21 cellular contexts compared by ENCODE assay signal in the genomic region with DNA sequence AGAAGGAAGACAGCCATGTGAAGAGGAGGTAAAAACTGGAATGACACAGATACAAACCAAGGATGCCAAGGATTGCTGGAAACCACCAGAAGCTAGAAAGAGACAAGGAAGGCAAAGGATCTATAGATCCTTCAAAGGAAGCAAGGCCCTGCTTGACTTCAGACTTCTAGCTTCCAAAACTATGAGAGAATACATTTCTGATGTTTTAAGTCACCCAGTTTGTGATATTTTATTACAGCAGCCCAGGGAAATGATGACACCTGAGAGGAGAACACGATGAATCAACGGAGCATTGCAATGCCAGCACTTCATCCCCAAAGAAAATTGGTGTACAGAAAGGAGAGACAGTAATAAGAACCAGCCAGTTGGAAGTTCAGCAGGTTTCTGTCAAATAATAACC.
DNase-seq lines count a peak whose midpoint lies in the region; ATAC-seq and TF ChIP-seq lines count a peak whose summit lies in the region.
"Had no signal": no experiment of that assay in that cellular context is flagged by ENCODE, and none has a peak within 500 bp of the region (broad histone marks: within the 10 kb centered on the region; RNA-seq: fewer than 3 reads in every experiment).

No MANE protein-coding gene starts in this region.

- peak overlapping the region; percentile 13; the same call in 1 of the 2 replicates for H3K4me2 ChIP-seq in IMR-90 (ENCODE audit: low read depth, low read length)

- H3K27ac Mint-ChIP-seq in Caco-2 (ENCODE audit: unreplicated experiment), result peak overlapping the region; percentile 20
- H3K27ac Mint-ChIP-seq: CD8-positive, alpha-beta T cell had no signal

- no CpG with 5 or more reads among the region's 2 CpGs for WGBS in IMR-90 (ENCODE audit: extremely low coverage in 2 of 2, insufficient read length in 1 of 2), 2 experiments
- WGBS in spleen, 5 donors, result 85 to 95% (median 91%) methylated on average over 2 of the region's 2 CpGs

- no peak overlapping the region for H3K23ac ChIP-seq in IMR-90 (ENCODE audit: low read depth, low read length)

- ATAC-seq in IMR-90 (ENCODE audit: low read depth), result peak; percentile 17; the same call in 1 of the 2 replicates
- ATAC-seq: CD8-positive, alpha-beta T cell; HCT116; HepG2 had no signal

- no peak for TF ChIP-seq POLR2A in IMR-90 (IDR thresholded peaks at IDR 0.05; ENCODE audit: low read depth, low read length)
- TF ChIP-seq POLR2A in spleen (IDR thresholded peaks at IDR 0.05), result no peak

- no TSS peak for BruUV-seq in Caco-2 (replicated peaks; lab: Mats Ljungman, UMichigan)
- no TSS peak for BruUV-seq in IMR-90 (replicated peaks; lab: Mats Ljungman, UMichigan)

- intact Hi-C loops in Caco-2 (cut with micrococcal nuclease; ENCODE audit: unreplicated experiment), result no loop called here
- intact Hi-C loops in IMR-90 (cut with micrococcal nuclease), result no loop called here
- intact Hi-C loops in spleen (cut with DNase I; ENCODE audit: low total_unique reads), result no loop called here

- no peak overlapping the region; the same call in 1 of the 2 replicates for H4K5ac ChIP-seq in IMR-90 (ENCODE audit: low read depth, low read length)

- no peak overlapping the region for H2BK20ac ChIP-seq in IMR-90 (ENCODE audit: low read depth, low read length)

- H2BK5ac ChIP-seq in IMR-90 (ENCODE audit: low read depth, low read length, poor library complexity, severe bottlenecking), result no peak overlapping the region

- dilution Hi-C loops in IMR-90 (cut with HindIII; ENCODE audit: low sequenced_read_pairs, unreplicated experiment), result no loop called here

- POLR2A ChIA-PET in Caco-2 (lab: Charles Lee), result interaction anchor here (0.6 kb wide), 1 partner anchor 1087 kb away, joined by 3 read pairs; no protein-coding TSS in a partner anchor
- POLR2A ChIA-PET in IMR-90 (lab: Charles Lee; ENCODE audit: unreplicated experiment), result no interaction called here

- in situ Hi-C loops in IMR-90 (cut with MboI; ENCODE audit: low sequenced_read_pairs) (no loop called here), GM13977 (cut with MboI; ENCODE audit: low pct_unique_long_range_greater_than_20kb, low sequenced_read_pairs, unreplicated experiment) (no loop called here)

- DNase-seq in Caco-2 (no peak), IMR-90 (peak; percentile 60), dedifferentiated amniotic fluid mesenchymal stem cell (ENCODE audit: extremely low spot score) (peak; percentile 34), spleen (no peak), GM13977 (ENCODE audit: low spot score) (no peak), NCI-H748 (lab: John Stamatoyannopoulos, UW; ENCODE audit: unreplicated experiment) (no peak)
- no peak for DNase-seq in stimulated activated CD4-positive, alpha-beta T cell treated with anti-CD3 and anti-CD28 coated beads, Interleukin-4, amount 100 ng/mL, for 4 hours
- DNase-seq: CD8-positive, alpha-beta T cell; DMS153; DND-41; KBM-7; MG63; NCI-H1105 treated with DMSO at 0.1 percent for 48 hours; NCI-H146; NCI-H1930; NCI-H2107; NCI-H524; NCI-H774 had no signal

- H3K18ac ChIP-seq in IMR-90 (ENCODE audit: low read depth, low read length), result no peak overlapping the region

- H2AFZ ChIP-seq in IMR-90 (replicated peaks; ENCODE audit: low read length, poor library complexity), result no peak overlapping the region

- H3K9me1 ChIP-seq in IMR-90 (ENCODE audit: insufficient read depth, low read length), result no peaks in the 10 kb centered on the region

- no peaks in the 10 kb centered on the region for H3K9me3 ChIP-seq in Caco-2
- no peaks in the 10 kb centered on the region for H3K9me3 ChIP-seq in IMR-90 (ENCODE audit: control insufficient read depth, insufficient read depth, low read length)
- H3K9me3 ChIP-seq in spleen, result peaks cover 0 to 5% (median 4%) of the 10 kb centered on the region in 8 donors
- H3K9me3 ChIP-seq: MG63 had no signal

- no peak overlapping the region for H2BK15ac ChIP-seq in IMR-90 (ENCODE audit: low read depth, low read length)

- peaks cover 18 to 47% of the 10 kb centered on the region in 2 experiments; a peak in 3 of 4 replicates for H3K79me1 ChIP-seq in IMR-90 (ENCODE audit: low read depth in 1 of 2, low read length in 2 of 2)

- no peak overlapping the region for H4K91ac ChIP-seq in IMR-90 (ENCODE audit: insufficient read depth, low read depth, low read length)

- H3K36me3 ChIP-seq in Caco-2 (ENCODE audit: control insufficient read depth, insufficient read depth, low read length) (no peaks in the 10 kb centered on the region), IMR-90 (ENCODE audit: control insufficient read depth, insufficient read depth, low read length) (no peaks in the 10 kb centered on the region), spleen (no peaks in the 10 kb centered on the region)
- H3K36me3 ChIP-seq: MG63 had no signal

- H3K4ac ChIP-seq in IMR-90 (ENCODE audit: low read depth, low read length), result no peak overlapping the region

- no peak overlapping the region for H3K4me3 ChIP-seq in Caco-2 (ENCODE audit: low read depth, low read length)
- no peak overlapping the region for H3K4me3 ChIP-seq in IMR-90 (ENCODE audit: insufficient read depth, low read depth, low read length)
- no peak overlapping the region for H3K4me3 ChIP-seq in spleen
- H3K4me3 ChIP-seq: MG63 had no signal

- no peak overlapping the region for H3K4me3 Mint-ChIP-seq in Caco-2 (ENCODE audit: unreplicated experiment)
- H3K4me3 Mint-ChIP-seq: CD8-positive, alpha-beta T cell had no signal

- peaks cover 16% of the 10 kb centered on the region for H3K4me1 Mint-ChIP-seq in Caco-2 (ENCODE audit: low read depth, unreplicated experiment)

- no peak overlapping the region for H2AK5ac ChIP-seq in IMR-90 (ENCODE audit: low read depth, low read length)

- H4K20me1 ChIP-seq in IMR-90 (ENCODE audit: insufficient read depth, low read length), result peaks cover 13% of the 10 kb centered on the region; the same call in 1 of the 2 replicates

- no peaks in the 10 kb centered on the region for H3K27me3 Mint-ChIP-seq in Caco-2 (ENCODE audit: insufficient read depth, unreplicated experiment)

- no peak overlapping the region for H3K9ac ChIP-seq in IMR-90 (ENCODE audit: low read depth, low read length)

- H3K27me3 ChIP-seq in Caco-2 (replicated peaks; ENCODE audit: control insufficient read depth, insufficient read depth, low read length), result no peaks in the 10 kb centered on the region
- no peaks in the 10 kb centered on the region for H3K27me3 ChIP-seq in IMR-90 (ENCODE audit: control insufficient read depth, insufficient read depth, low read length)
- no peaks in the 10 kb centered on the region for H3K27me3 ChIP-seq in spleen (replicated peaks in 1 of 7)
- H3K27me3 ChIP-seq: MG63 had no signal

- no peaks in the 10 kb centered on the region for H3K9me3 Mint-ChIP-seq in Caco-2 (ENCODE audit: unreplicated experiment)
- H3K9me3 Mint-ChIP-seq: CD8-positive, alpha-beta T cell had no signal

- no peaks in the 10 kb centered on the region for H3K36me3 Mint-ChIP-seq in Caco-2 (ENCODE audit: insufficient read depth, unreplicated experiment)
- H3K36me3 Mint-ChIP-seq: CD8-positive, alpha-beta T cell had no signal

- no peak overlapping the region for H2AK9ac ChIP-seq in IMR-90 (replicated peaks; ENCODE audit: low read depth, low read length, poor library complexity)

- H4K8ac ChIP-seq in IMR-90 (ENCODE audit: low read depth in 2 of 2, low read length in 2 of 2), result no peak overlapping the region

- no peak overlapping the region for H3K14ac ChIP-seq in IMR-90 (replicated peaks; ENCODE audit: low read depth, low read length)

- H3K4me1 ChIP-seq in Caco-2 (peaks cover 7% of the 10 kb centered on the region; the same call in 1 of the 2 replicates), IMR-90 (ENCODE audit: control insufficient read depth, insufficient read depth, low read length) (peaks cover 8% of the 10 kb centered on the region; the same call in 1 of the 2 replicates), spleen (peaks cover 0 to 12% (median 2%) of the 10 kb centered on the region in 6 donors)

- CTCF ChIA-PET in Caco-2 (lab: Charles Lee) (no interaction called here), IMR-90 (lab: Yijun Ruan, JAX) (interaction anchor here (0.6 to 1.0 kb wide), 2 partner anchors 274 to 703 kb away, joined by 3 to 4 read pairs; no protein-coding TSS in a partner anchor)

- H3K56ac ChIP-seq in IMR-90 (ENCODE audit: extremely low read depth, insufficient read depth, low read length), result no peak overlapping the region

- H3K27ac ChIP-seq in IMR-90 (ENCODE audit: insufficient read depth, low read length) (no peak overlapping the region), spleen (peak overlapping the region in 7 of 8 donors; percentile 10 to 45 (median 28))
- H3K27ac ChIP-seq: C4-2B had no signal

- TF ChIP-seq CTCF in Caco-2 (IDR thresholded peaks at IDR 0.05; ENCODE audit: insufficient read depth in 1 of 2, low read depth in 1 of 2, low read length in 1 of 2, severe bottlenecking in 1 of 2, unreplicated experiment in 1 of 2), result no peak
- no peak for TF ChIP-seq CTCF in IMR-90 (conservative IDR thresholded peaks at IDR 0.05; ENCODE audit: low read depth, low read length)
- no peak for TF ChIP-seq CTCF in spleen (IDR thresholded peaks at IDR 0.05 in 8 of 11, conservative IDR thresholded peaks at IDR 0.05 in 3 of 11)
- no peak for TF ChIP-seq CTCF in GM13977 (IDR thresholded peaks at IDR 0.05; ENCODE audit: extremely low read depth, insufficient read depth, missing control alignments)

- no peak overlapping the region for H2BK120ac ChIP-seq in IMR-90 (ENCODE audit: low read depth, low read length)

- TF ChIP-seq RAD21 in IMR-90 (IDR thresholded peaks at IDR 0.05; ENCODE audit: low read length), result no peak

TF ChIP-seq in IMR-90, 13 proteins besides CTCF, POLR2A, EP300 and RAD21:
- TF ChIP-seq CEBPB (IDR thresholded peaks at IDR 0.05; ENCODE audit: low read depth, low read length), result peak; percentile 16; the same call in 1 of the 2 replicates
- no peak for TF ChIP-seq CHD1 (IDR thresholded peaks at IDR 0.05; ENCODE audit: low read depth, low read length)

Comparison
In these comparisons a context has a peak if more than half of its experiments do, and no peak if none do; other contexts are left out.
1. DNase-seq: peak in IMR-90 (single experiment) and dedifferentiated amniotic fluid mesenchymal stem cell (single experiment); none in Caco-2 (0 of 2), spleen (single experiment), GM13977 (single experiment), stimulated activated CD4-positive, alpha-beta T cell treated with anti-CD3 and anti-CD28 coated beads, Interleukin-4, amount 100 ng/mL, for 4 hours (0 of 2) and NCI-H748 (single experiment).